Comparison of ENCODE assay signal across 36 cellular contexts in the genomic region with DNA sequence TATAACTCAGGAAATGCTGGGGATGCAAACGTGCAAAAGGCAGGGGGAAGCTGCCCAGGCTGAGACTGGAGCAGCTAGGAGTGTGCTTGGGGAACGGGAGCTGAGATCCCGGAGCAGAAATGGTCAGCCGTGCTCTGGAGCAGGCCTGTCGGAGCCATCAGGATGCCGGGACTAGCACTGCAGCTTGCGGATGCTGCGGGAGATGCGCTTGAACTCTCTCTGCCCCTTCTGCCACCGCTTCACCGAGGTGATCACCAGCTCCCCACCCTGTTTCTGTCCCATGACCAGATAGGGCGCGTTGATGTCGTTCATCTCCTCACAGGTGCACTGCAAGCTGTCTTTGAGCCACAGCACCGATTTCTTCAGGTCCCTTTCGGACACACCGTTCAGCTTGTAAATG. TPM values are rescaled to one million over a fixed set of nuclear protein-coding genes. Genes with fewer than 3 reads are reported as not detected.
DNase-seq lines count a peak whose midpoint lies in the region; ATAC-seq and TF ChIP-seq lines count a peak whose summit lies in the region.
"Had no signal": no experiment of that assay in that cellular context is flagged by ENCODE, and none has a peak within 500 bp of the region (broad histone marks: within the 10 kb centered on the region; RNA-seq: fewer than 3 reads in every experiment).

No MANE protein-coding gene starts in this region.

- no peak overlapping the region for H3K4me3 ChIP-seq in HUES48 (ENCODE audit: low read depth, low read length)
- H3K4me3 ChIP-seq in ovary, result no peak overlapping the region
- H3K4me3 ChIP-seq: gastroesophageal sphincter, lung, Peyer's patch had no signal

- H3K27me3 Mint-ChIP-seq in nephron progenitor cell (ENCODE audit: low read depth, poor library complexity), result peaks cover under 1% of the 10 kb centered on the region

- H3K36me3 ChIP-seq in HUES48 (ENCODE audit: control insufficient read depth, insufficient read depth, low read length) (peaks cover 56% of the 10 kb centered on the region), ovary (no peaks in the 10 kb centered on the region)
- H3K36me3 ChIP-seq: BE2C, gastroesophageal sphincter, Peyer's patch had no signal

- TF ChIP-seq EP300 in ovary (IDR thresholded peaks at IDR 0.05), result no peak

- intact Hi-C loops in ovary (cut with DNase I), result loop anchor here in 1 of 4 donors (10.0 kb wide), 1 partner anchor 534 kb away; no protein-coding TSS in a partner anchor

- H3K27me3 ChIP-seq in HUES48 (ENCODE audit: control insufficient read depth, insufficient read depth, low read length), result no peaks in the 10 kb centered on the region
- no peaks in the 10 kb centered on the region for H3K27me3 ChIP-seq in ovary
- H3K27me3 ChIP-seq: Peyer's patch had no signal

- H3K9ac ChIP-seq in HUES48 (ENCODE audit: low read depth, low read length), result no peak overlapping the region
- H3K9ac ChIP-seq: KMS-11 had no signal

- peaks cover 18% of the 10 kb centered on the region for H3K36me3 Mint-ChIP-seq in nephron progenitor cell (ENCODE audit: low read depth)
- H3K36me3 Mint-ChIP-seq: activated naive CD8-positive, alpha-beta T cell treated with anti-CD3 and anti-CD28 coated beads, Interleukin-2, amount 10 ng/mL, durations not matched to agents 7 days and 5 days; natural killer cell; stimulated activated effector memory CD8-positive, alpha-beta T cell treated with anti-CD3 and anti-CD28 coated beads, Interleukin-12 subunit alpha, Interleukin-12 subunit beta, amount 100 ng/mL, for 72 hours had no signal

- ATAC-seq in GM18861 (IDR thresholded peaks at IDR 0.05; ENCODE audit: unreplicated experiment) (peak; percentile 6), GM21526 (IDR thresholded peaks at IDR 0.05; ENCODE audit: low FRiP score, unreplicated experiment) (peak; percentile 14), HG02642 (IDR thresholded peaks at IDR 0.05; ENCODE audit: poor library complexity, unreplicated experiment) (no peak)
- ATAC-seq: HCT116; left cardiac atrium; natural killer cell; stimulated activated effector memory CD8-positive, alpha-beta T cell treated with anti-CD3 and anti-CD28 coated beads, Interleukin-12 subunit alpha, Interleukin-12 subunit beta, amount 100 ng/mL, for 72 hours had no signal

- H3K27ac ChIP-seq in HUES48 (ENCODE audit: low read depth, low read length), result peak overlapping the region; percentile 52
- no peak overlapping the region for H3K27ac ChIP-seq in ovary
- H3K27ac ChIP-seq: gastroesophageal sphincter, KMS-11, Peyer's patch, VCaP had no signal

- peak overlapping the region; percentile 16 for H3K4me3 Mint-ChIP-seq in nephron progenitor cell
- H3K4me3 Mint-ChIP-seq: activated naive CD8-positive, alpha-beta T cell treated with anti-CD3 and anti-CD28 coated beads, Interleukin-2, amount 10 ng/mL, durations not matched to agents 7 days and 5 days; natural killer cell; stimulated activated effector memory CD8-positive, alpha-beta T cell treated with anti-CD3 and anti-CD28 coated beads, Interleukin-12 subunit alpha, Interleukin-12 subunit beta, amount 100 ng/mL, for 72 hours had no signal

- H3K27ac Mint-ChIP-seq in nephron progenitor cell, result peak overlapping the region; percentile 84
- H3K27ac Mint-ChIP-seq: activated naive CD8-positive, alpha-beta T cell treated with anti-CD3 and anti-CD28 coated beads, Interleukin-2, amount 10 ng/mL, durations not matched to agents 7 days and 5 days; natural killer cell; stimulated activated effector memory CD8-positive, alpha-beta T cell treated with anti-CD3 and anti-CD28 coated beads, Interleukin-12 subunit alpha, Interleukin-12 subunit beta, amount 100 ng/mL, for 72 hours had no signal

- DNase-seq in nephron progenitor cell, result no peak
- no peak for DNase-seq in NCI-H524 treated with DMSO at 0.1 percent for 48 hours (lab: John Stamatoyannopoulos, UW)
- DNase-seq in ovary, result no peak
- no peak for DNase-seq in NCI-H526 treated with DMSO at 0.1 percent for 48 hours (lab: John Stamatoyannopoulos, UW)
- DNase-seq: activated CD4-positive, alpha-beta T cell treated with anti-CD3 and anti-CD28 coated beads for 48 hours; activated gamma-delta T cell treated with Interleukin-2 at 50 U/mL for 16 hours; activated naive CD8-positive, alpha-beta T cell treated with anti-CD3 and anti-CD28 coated beads, Interleukin-2, amount 10 ng/mL, durations not matched to agents 7 days and 5 days; activated T-cell treated with anti-CD3 and anti-CD28 coated beads, Interleukin-2, amount 50 U/mL, for 48 hours; aorta; BE2C; DMS 273 treated with DMSO at 0.1 percent for 48 hours; effector CD4-positive, alpha-beta T cell; hippocampal formation; left cardiac atrium; MM.1S; natural killer cell; NCI-H2029 treated with DMSO at 0.1 percent for 48 hours; NCI-H2227 treated with DMSO at 0.1 percent for 48 hours; Peyer's patch; SHP77 treated with DMSO at 0.1 percent for 48 hours; stimulated activated CD4-positive, alpha-beta T cell treated with anti-CD3 and anti-CD28 coated beads, Interleukin-15, amount 100 ng/mL, for 24 hours; trophoblast cell had no signal

- TF ChIP-seq POLR2A in ovary (IDR thresholded peaks at IDR 0.05), result no peak

- H3K4me1 Mint-ChIP-seq in nephron progenitor cell, result peaks cover 55% of the 10 kb centered on the region
- H3K4me1 Mint-ChIP-seq: activated naive CD8-positive, alpha-beta T cell treated with anti-CD3 and anti-CD28 coated beads, Interleukin-2, amount 10 ng/mL, durations not matched to agents 7 days and 5 days; natural killer cell; stimulated activated effector memory CD8-positive, alpha-beta T cell treated with anti-CD3 and anti-CD28 coated beads, Interleukin-12 subunit alpha, Interleukin-12 subunit beta, amount 100 ng/mL, for 72 hours had no signal

- peaks cover 11% of the 10 kb centered on the region for H3K9me3 Mint-ChIP-seq in nephron progenitor cell
- H3K9me3 Mint-ChIP-seq: natural killer cell; stimulated activated effector memory CD8-positive, alpha-beta T cell treated with anti-CD3 and anti-CD28 coated beads, Interleukin-12 subunit alpha, Interleukin-12 subunit beta, amount 100 ng/mL, for 72 hours had no signal

- no peak for TF ChIP-seq CTCF in nephron progenitor cell (IDR thresholded peaks at IDR 0.05)
- TF ChIP-seq CTCF in ovary (IDR thresholded peaks at IDR 0.05), result no peak

- H3K9me3 ChIP-seq in HUES48 (ENCODE audit: control insufficient read depth, insufficient read depth, low read length) (no peaks in the 10 kb centered on the region), ovary (no peaks in the 10 kb centered on the region)
- H3K9me3 ChIP-seq: BE2C, Peyer's patch had no signal

- 88 to 90% (median 90%) methylated on average over 17 of the region's 17 CpGs for WGBS in ovary, 3 donors

- peaks cover 23% of the 10 kb centered on the region for H3K4me1 ChIP-seq in HUES48 (ENCODE audit: control insufficient read depth, insufficient read depth, low read length)
- H3K4me1 ChIP-seq in ovary (ENCODE audit: insufficient read depth), result no peaks in the 10 kb centered on the region
- H3K4me1 ChIP-seq: BE2C, gastroesophageal sphincter, Peyer's patch had no signal

RNA-seq across cellular contexts. Expression of a gene that starts 7.6 kb away (rescaled TPM):
- 10 to 100 TPM in 2 of 7 donors, 1 to 10 TPM in 2, not detected in 3; 1.1 to 15.4 (median 11.7) TPM for total RNA-seq in ovary
- polyA plus RNA-seq in ovary, result 10 to 100 TPM in 1 of 2 donors, under 1 TPM in 1; 0.63 to 96.2 TPM
- total RNA-seq: activated naive CD8-positive, alpha-beta T cell treated with anti-CD3 and anti-CD28 coated beads, Interleukin-2, amount 10 ng/mL, durations not matched to agents 7 days and 5 days; bronchial epithelial cell; mononuclear cell; natural killer cell; osteoblast had no signal

RNA-seq across cellular contexts. Expression of a gene that starts 21.5 kb away (rescaled TPM):
- not detected for total RNA-seq in ovary
- under 1 TPM; 0.07 to 0.20 TPM for polyA plus RNA-seq in ovary
- total RNA-seq: activated naive CD8-positive, alpha-beta T cell treated with anti-CD3 and anti-CD28 coated beads, Interleukin-2, amount 10 ng/mL, durations not matched to agents 7 days and 5 days; Peyer's patch; subcutaneous adipose tissue had no signal
